In genomic region chr7:158865462-158865922, GRCh38 we compare ENCODE assay signal across 10 cellular contexts. TPM values are rescaled to one million over a fixed set of nuclear protein-coding genes. Genes with fewer than 3 reads are reported as not detected.
DNase-seq lines count a peak whose midpoint lies in the region; ATAC-seq, FAIRE-seq and TF ChIP-seq lines count a peak whose summit lies in the region.
"Had no signal": no experiment of that assay in that cellular context is flagged by ENCODE, and none has a peak within 500 bp of the region (broad histone marks: within the 10 kb centered on the region; RNA-seq: fewer than 3 reads in every experiment).

No MANE protein-coding gene starts in this region.

- H3K27ac ChIP-seq in heart right ventricle (peak overlapping the region; percentile 34 to 98 (median 92)), RWPE1 (peak overlapping the region; percentile 93), upper lobe of left lung (peak overlapping the region; percentile 83 to 92 (median 85))

- TF ChIP-seq CTCF in heart right ventricle (IDR thresholded peaks at IDR 0.05) (no peak), RWPE1 (conservative IDR thresholded peaks at IDR 0.05; ENCODE audit: low read depth) (no peak), upper lobe of left lung (IDR thresholded peaks at IDR 0.05) (no peak)

- 68 to 72% methylated on average over 7 of the region's 7 CpGs for WGBS in heart right ventricle, 2 donors
- 53 to 63% methylated on average over 7 of the region's 7 CpGs for WGBS in upper lobe of left lung, 2 donors

- H3K4me3 ChIP-seq in heart right ventricle = no peak overlapping the region
- no peak overlapping the region for H3K4me3 ChIP-seq in upper lobe of left lung
- H3K4me3 ChIP-seq: GM23338 had no signal

- FAIRE-seq in urothelium cell line (lab: Jason Lieb, UNC) = no peak

- peaks cover 19 to 66% (median 32%) of the 10 kb centered on the region in 9 donors for H3K4me1 ChIP-seq in heart right ventricle
- peaks cover 11 to 26% (median 18%) of the 10 kb centered on the region in 4 donors for H3K4me1 ChIP-seq in upper lobe of left lung

- H3K27me3 ChIP-seq in heart right ventricle (no peaks in the 10 kb centered on the region), upper lobe of left lung (no peaks in the 10 kb centered on the region)

- ATAC-seq in heart right ventricle (no peak), left ventricle myocardium superior (no peak), left colon (peak; percentile 69), upper lobe of left lung (ENCODE audit: low FRiP score in 2 of 2) (no peak), GM21360 (IDR thresholded peaks at IDR 0.05; ENCODE audit: unreplicated experiment) (no peak)
- ATAC-seq: GM23338 had no signal

- DNase-seq in heart right ventricle (no peak), left ventricle myocardium superior (no peak), RWPE1 (ENCODE audit: low spot score) (no peak), left colon (peak in 1 of 2 donors; percentile 49), upper lobe of left lung (no peak), hypothalamus (lab: John Stamatoyannopoulos, UW) (no peak), urothelium cell line (ENCODE audit: low spot score) (no peak)
- DNase-seq: stimulated activated CD4-positive, alpha-beta T cell treated with anti-CD3 and anti-CD28 coated beads, Interleukin-15, amount 100 ng/mL, for 24 hours had no signal

- no peak for TF ChIP-seq EP300 in upper lobe of left lung (IDR thresholded peaks at IDR 0.05)

- TF ChIP-seq POLR2A in upper lobe of left lung (IDR thresholded peaks at IDR 0.05) = no peak

- intact Hi-C loops in heart right ventricle (cut with DNase I) = loop anchor here in 3 of 10 donors (5.0 to 10.0 kb wide), 3 partner anchors 38 to 171 kb away; partner anchors contain the start of gene ESYT2 (in 1 of the 3)
- intact Hi-C loops in left ventricle myocardium superior (cut with micrococcal nuclease) = no loop called here
- intact Hi-C loops in left colon (cut with DNase I, micrococcal nuclease) = loop anchor here in 1 of 2 donors (10.0 kb wide), 1 partner anchor 91 kb away; no protein-coding TSS in a partner anchor

- CTCF ChIA-PET in RWPE1 (lab: Yijun Ruan, JAX) = no interaction called here

- POLR2A ChIA-PET in RWPE1 (lab: Yijun Ruan, JAX; ENCODE audit: low non-redundant PET) = no interaction called here

- no peaks in the 10 kb centered on the region for H3K9me3 ChIP-seq in heart right ventricle
- no peaks in the 10 kb centered on the region for H3K9me3 ChIP-seq in upper lobe of left lung

- H3K36me3 ChIP-seq in heart right ventricle (peaks cover 0 to 8% (median 4%) of the 10 kb centered on the region in 9 donors), upper lobe of left lung (no peaks in the 10 kb centered on the region)

RNA-seq across cellular contexts. Expression of gene DYNC2I1, which starts 9.1 kb away (rescaled TPM):
- total RNA-seq in heart right ventricle (10 to 100 TPM; 15.8 to 32.4 (median 21.1) TPM), left ventricle myocardium superior (32.3 TPM), left colon (10 to 100 TPM; 20.6 to 22.2 TPM), upper lobe of left lung (10 to 100 TPM; 17.7 to 61.8 (median 27.3) TPM)
- polyA plus RNA-seq in heart right ventricle = 10 to 100 TPM; 13.6 to 43.1 TPM

RNA-seq across cellular contexts. Expression of gene ESYT2, which starts 36.2 kb away (rescaled TPM):
- 10 to 100 TPM; 44.3 to 79.2 (median 50.0) TPM for total RNA-seq in heart right ventricle
- polyA plus RNA-seq in heart right ventricle = 10 to 100 TPM; 18.9 to 26.4 TPM
- 44.3 TPM for total RNA-seq in left ventricle myocardium superior
- total RNA-seq in left colon = 10 to 100 TPM; 68.8 to 86.0 TPM
- 100 to 1,000 TPM in 2 of 6 donors, 10 to 100 TPM in 4; 60.7 to 115 (median 74.7) TPM for total RNA-seq in upper lobe of left lung
